8 cellular contexts compared by ENCODE assay signal in genomic region chr1:83405789-83406188, GRCh38.
DNase-seq lines count a peak whose midpoint lies in the region; ATAC-seq lines count a peak whose summit lies in the region.
"Not testable (repeated sequence)": the region's sequence is repeated elsewhere in the genome, so short reads cannot be mapped to it uniquely, and the experiment has no call there.

No MANE protein-coding gene starts in this region.

- intact Hi-C loops in activated T-helper 1 cell treated with anti-CD3 and anti-CD28 coated beads, Interleukin-12 subunit alpha, Interleukin-12 subunit beta, Interleukin-2, Interleukin-4 antibody, amounts not matched to agents 30 ng/mL and 10 ng/mL and 1 ng/mL, durations not matched to agents 14 hours and 24 hours and 36 hours (cut with micrococcal nuclease) = not testable (repeated sequence)

- peaks cover 18% of the 10 kb centered on the region for H3K4me1 Mint-ChIP-seq in activated T-helper 1 cell treated with anti-CD3 and anti-CD28 coated beads, Interleukin-12 subunit alpha, Interleukin-12 subunit beta, Interleukin-2, Interleukin-4 antibody, amounts not matched to agents 30 ng/mL and 10 ng/mL and 1 ng/mL, durations not matched to agents 14 hours and 24 hours and 36 hours (ENCODE audit: low read depth)

- H3K36me3 Mint-ChIP-seq in activated T-helper 1 cell treated with anti-CD3 and anti-CD28 coated beads, Interleukin-12 subunit alpha, Interleukin-12 subunit beta, Interleukin-2, Interleukin-4 antibody, amounts not matched to agents 30 ng/mL and 10 ng/mL and 1 ng/mL, durations not matched to agents 14 hours and 24 hours and 36 hours (ENCODE audit: low read depth) = not testable (repeated sequence)

- peak overlapping the region; percentile 42 for H3K4me3 Mint-ChIP-seq in activated T-helper 1 cell treated with anti-CD3 and anti-CD28 coated beads, Interleukin-12 subunit alpha, Interleukin-12 subunit beta, Interleukin-2, Interleukin-4 antibody, amounts not matched to agents 30 ng/mL and 10 ng/mL and 1 ng/mL, durations not matched to agents 14 hours and 24 hours and 36 hours

- DNase-seq in activated T-helper 1 cell treated with anti-CD3 and anti-CD28 coated beads, Interleukin-12 subunit alpha, Interleukin-12 subunit beta, Interleukin-2, Interleukin-4 antibody, amounts not matched to agents 30 ng/mL and 10 ng/mL and 1 ng/mL, durations not matched to agents 14 hours and 24 hours and 36 hours (ENCODE audit: low spot score) = not testable (repeated sequence)

- not testable (repeated sequence) for H3K27ac Mint-ChIP-seq in activated T-helper 1 cell treated with anti-CD3 and anti-CD28 coated beads, Interleukin-12 subunit alpha, Interleukin-12 subunit beta, Interleukin-2, Interleukin-4 antibody, amounts not matched to agents 30 ng/mL and 10 ng/mL and 1 ng/mL, durations not matched to agents 14 hours and 24 hours and 36 hours

- not testable (repeated sequence) for H3K9me3 Mint-ChIP-seq in activated T-helper 1 cell treated with anti-CD3 and anti-CD28 coated beads, Interleukin-12 subunit alpha, Interleukin-12 subunit beta, Interleukin-2, Interleukin-4 antibody, amounts not matched to agents 30 ng/mL and 10 ng/mL and 1 ng/mL, durations not matched to agents 14 hours and 24 hours and 36 hours

- peak; percentile 56 for ATAC-seq in GM18508 (IDR thresholded peaks at IDR 0.05; ENCODE audit: insufficient read depth, unreplicated experiment)
- peak; percentile 57 for ATAC-seq in GM19023 (IDR thresholded peaks at IDR 0.05; ENCODE audit: unreplicated experiment)
- peak; percentile 60 for ATAC-seq in GM19455 (IDR thresholded peaks at IDR 0.05; ENCODE audit: unreplicated experiment)
- peak; percentile 51 for ATAC-seq in GM21576 (IDR thresholded peaks at IDR 0.05; ENCODE audit: unreplicated experiment)
- peak; percentile 66 for ATAC-seq in HG02852 (IDR thresholded peaks at IDR 0.05; ENCODE audit: unreplicated experiment)
- peak; percentile 72 for ATAC-seq in HG03103 (IDR thresholded peaks at IDR 0.05; ENCODE audit: low read depth, unreplicated experiment)
- peak; percentile 51 for ATAC-seq in HG03457 (IDR thresholded peaks at IDR 0.05; ENCODE audit: unreplicated experiment)

- not testable (repeated sequence) for H3K27me3 Mint-ChIP-seq in activated T-helper 1 cell treated with anti-CD3 and anti-CD28 coated beads, Interleukin-12 subunit alpha, Interleukin-12 subunit beta, Interleukin-2, Interleukin-4 antibody, amounts not matched to agents 30 ng/mL and 10 ng/mL and 1 ng/mL, durations not matched to agents 14 hours and 24 hours and 36 hours (ENCODE audit: insufficient read depth)
